8 cellular contexts compared by ENCODE assay signal in the genomic region with DNA sequence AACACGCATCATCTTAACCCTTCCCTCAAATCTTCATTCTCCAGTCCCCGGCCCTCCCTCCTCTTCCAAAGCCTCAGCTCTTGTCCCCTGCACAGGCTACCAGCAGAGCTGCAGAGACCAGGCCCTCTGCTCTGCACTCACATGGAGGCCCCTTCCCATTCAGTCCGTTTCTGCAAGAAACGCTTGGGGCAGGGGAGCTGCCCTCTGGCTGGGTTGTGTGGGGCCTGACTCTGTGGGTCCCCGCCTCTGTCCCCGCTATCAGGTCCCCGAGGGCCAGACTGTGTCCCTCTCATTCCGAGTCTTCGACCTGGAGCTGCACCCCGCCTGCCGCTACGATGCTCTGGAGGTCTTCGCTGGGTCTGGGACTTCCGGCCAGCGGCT. TPM values are rescaled to one million over a fixed set of nuclear protein-coding genes. Genes with fewer than 3 reads are reported as not detected.
DNase-seq lines count a peak whose midpoint lies in the region; ATAC-seq and TF ChIP-seq lines count a peak whose summit lies in the region.

No MANE protein-coding gene starts in this region.

- H3K36me3 Mint-ChIP-seq in IgD-negative memory B cell = no peaks in the 10 kb centered on the region

- no peaks in the 10 kb centered on the region; the same call in 1 of the 2 replicates for H4K20me1 ChIP-seq in DND-41 (ENCODE audit: insufficient read depth, low read length)

- intact Hi-C loops in breast epithelium (cut with DNase I; ENCODE audit: low total_unique reads) = loop anchor here (10.0 kb wide), 1 partner anchor 71 kb away; the partner anchor contains the start of gene GNB2

- H3K36me3 ChIP-seq in DND-41 (ENCODE audit: insufficient read depth, low read length) (peaks cover 5% of the 10 kb centered on the region; the same call in 1 of the 2 replicates), breast epithelium (no peaks in the 10 kb centered on the region), mucosa of stomach (ENCODE audit: control insufficient read depth, insufficient read depth, low read length) (no peaks in the 10 kb centered on the region)

- H3K4me1 ChIP-seq in DND-41 (ENCODE audit: insufficient read depth, low read length) (peaks cover 27% of the 10 kb centered on the region), breast epithelium (no peaks in the 10 kb centered on the region), mucosa of stomach (ENCODE audit: control insufficient read depth, insufficient read depth, low read length) (peaks cover 17% of the 10 kb centered on the region)

- peak overlapping the region; percentile 70 for H3K27ac ChIP-seq in DND-41 (ENCODE audit: low read length)
- peak overlapping the region; percentile 82 for H3K27ac ChIP-seq in breast epithelium

- peak overlapping the region; percentile 90 for H2AFZ ChIP-seq in DND-41 (ENCODE audit: low read depth, low read length)

- peak overlapping the region; percentile 94 for H3K4me2 ChIP-seq in DND-41 (ENCODE audit: insufficient read depth, low read length)

- H3K9me3 Mint-ChIP-seq in IgD-negative memory B cell = no peaks in the 10 kb centered on the region

- no peaks in the 10 kb centered on the region for H3K79me2 ChIP-seq in DND-41 (ENCODE audit: insufficient read depth, low read length)

- H3K27ac Mint-ChIP-seq in IgD-negative memory B cell = peak overlapping the region in 1 of 3 donors; percentile 7

- no peaks in the 10 kb centered on the region for H3K27me3 Mint-ChIP-seq in IgD-negative memory B cell

- TF ChIP-seq CTCF in DND-41 (IDR thresholded peaks at IDR 0.05; ENCODE audit: borderline replicate concordance, extremely low read depth, low read length, poor library complexity, severe bottlenecking) = no peak
- TF ChIP-seq CTCF in breast epithelium (IDR thresholded peaks at IDR 0.05) = no peak

- H3K4me3 ChIP-seq in DND-41 (ENCODE audit: low read depth in 1 of 2, low read length in 2 of 2) = peak overlapping the region in 1 of 2 experiments; percentile 80; a peak in 3 of 4 replicates
- peak overlapping the region; percentile 63 to 76 (median 69) for H3K4me3 ChIP-seq in breast epithelium
- no peak overlapping the region for H3K4me3 ChIP-seq in mucosa of stomach (ENCODE audit: low read length)

- no peaks in the 10 kb centered on the region for H3K9me3 ChIP-seq in DND-41 (ENCODE audit: insufficient read depth, low read length, severe bottlenecking)
- no peaks in the 10 kb centered on the region for H3K9me3 ChIP-seq in breast epithelium
- no peaks in the 10 kb centered on the region for H3K9me3 ChIP-seq in mucosa of stomach (ENCODE audit: control insufficient read depth, low read length)

- DNase-seq in DND-41 (no peak), breast epithelium (ENCODE audit: low spot score in 2 of 2) (no peak), NCI-H1048 (lab: John Stamatoyannopoulos, UW) (no peak)
- no peak for DNase-seq in stimulated activated CD8-positive, alpha-beta memory T cell treated with anti-CD3 and anti-CD28 coated beads, Interleukin-4, amount 100 ng/mL, for 48 hours

- peaks cover 0 to 12% (median 6%) of the 10 kb centered on the region in 3 donors for H3K4me1 Mint-ChIP-seq in IgD-negative memory B cell

- no peak for TF ChIP-seq POLR2A in breast epithelium (IDR thresholded peaks at IDR 0.05)

- H3K4me3 Mint-ChIP-seq in IgD-negative memory B cell = peak overlapping the region; percentile 57 to 93 (median 78)

- H3K27me3 ChIP-seq in DND-41 (ENCODE audit: insufficient read depth, low read length, poor library complexity) (no peaks in the 10 kb centered on the region), breast epithelium (no peaks in the 10 kb centered on the region), mucosa of stomach (ENCODE audit: control insufficient read depth, insufficient read depth, low read length) (peaks cover 10% of the 10 kb centered on the region)

- ATAC-seq in DND-41 (ENCODE audit: insufficient read depth, low read depth) (peak; percentile 15), HG02981 (IDR thresholded peaks at IDR 0.05; ENCODE audit: unreplicated experiment) (no peak), HG03139 (IDR thresholded peaks at IDR 0.05; ENCODE audit: unreplicated experiment) (no peak)

- peak overlapping the region; percentile 64 for H3K9ac ChIP-seq in DND-41 (ENCODE audit: low read depth, low read length)
- peak overlapping the region; percentile 28 for H3K9ac ChIP-seq in mucosa of stomach (ENCODE audit: low read length)

RNA-seq across cellular contexts. Expression of gene PCOLCE, which starts 1.5 kb away (rescaled TPM):
- polyA plus RNA-seq in IgD-negative memory B cell = 0.98 TPM
- total RNA-seq in breast epithelium = 10 to 100 TPM; 33.1 to 61.8 (median 39.7) TPM

RNA-seq across cellular contexts. Expression of gene MOSPD3, which starts 8.7 kb away (rescaled TPM):
- polyA plus RNA-seq in IgD-negative memory B cell = 14.4 TPM
- 10 to 100 TPM in 2 of 3 donors, 1 to 10 TPM in 1; 8.8 to 12.6 (median 11.8) TPM for total RNA-seq in breast epithelium

RNA-seq across cellular contexts. Expression of gene FBXO24, which starts 17.6 kb away (rescaled TPM):
- 0.36 TPM for polyA plus RNA-seq in IgD-negative memory B cell
- under 1 TPM in 2 of 3 donors, not detected in 1; 0.59 to 0.98 TPM for total RNA-seq in breast epithelium

RNA-seq across cellular contexts. Expression of gene LRCH4, which starts 17.8 kb away (rescaled TPM):
- polyA plus RNA-seq in IgD-negative memory B cell = 160 TPM
- total RNA-seq in breast epithelium = 10 to 100 TPM; 49.6 to 89.1 (median 88.1) TPM

RNA-seq across cellular contexts. Expression of gene SAP25, which starts 30.0 kb away (rescaled TPM):
- 0.73 TPM for polyA plus RNA-seq in IgD-negative memory B cell
- 1 to 10 TPM in 1 of 3 donors, under 1 TPM in 2; 0.96 to 2.2 (median 0.98) TPM for total RNA-seq in breast epithelium
